ENCODE assay signal across 20 cellular contexts in the genomic region with DNA sequence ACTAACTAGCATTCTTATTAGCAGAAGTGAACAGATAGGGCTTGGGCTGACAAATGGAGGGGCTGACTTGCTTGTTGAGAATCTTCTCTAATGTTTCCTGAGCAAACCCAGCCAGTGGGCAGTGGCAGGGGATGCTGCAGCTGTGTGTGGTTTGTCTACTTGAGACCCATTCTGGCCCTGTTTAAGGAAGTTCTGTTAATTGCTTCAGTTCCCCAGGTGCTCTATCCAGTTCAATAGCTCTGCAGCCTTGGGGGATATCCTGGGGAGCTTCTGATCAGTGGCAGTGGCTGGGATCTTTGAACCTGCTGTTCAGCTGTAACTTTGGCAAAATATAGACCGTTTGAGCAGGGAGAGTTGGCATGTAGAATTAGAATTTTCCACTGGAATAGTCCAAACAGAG.
"Had no signal": no experiment of that assay in that cellular context is flagged by ENCODE, and none has a peak within 500 bp of the region (broad histone marks: within the 10 kb centered on the region; RNA-seq: fewer than 3 reads in every experiment).

No MANE protein-coding gene starts in this region.

- H2AFZ ChIP-seq: hepatocyte had no signal

- FAIRE-seq: kidney, pancreas had no signal

- ATAC-seq: esophagus mucosa; gastrocnemius medialis; heart left ventricle; natural killer cell treated with Interleukin-12 subunit alpha and Interleukin-12 subunit beta and Interleukin-15 and Interleukin-18, amount 100 ng/mL, for 72 hours; stimulated activated memory B cell treated with anti-CD40 and anti-IgM and Interleukin-4, amounts not matched to agents 10 μg/mL and 1 μg/mL and 100 μg/mL, for 72 hours; stimulated activated naive CD8-positive, alpha-beta T cell treated with anti-CD3 and anti-CD28 coated beads, Interleukin-15, Interleukin-2, amounts not matched to agents 100 U/mL and 50 U/mL, for 24 hours had no signal

- H3K79me2 ChIP-seq: hepatocyte had no signal

- DNase-seq: effector CD8-positive, alpha-beta T cell; gastrocnemius medialis; heart left ventricle; kidney; left lung; naive B cell; spleen; stimulated activated CD4-positive, alpha-beta T cell treated with anti-CD3 and anti-CD28 coated beads, Interleukin-4, amount 100 ng/mL, for 4 hours; stimulated activated naive CD8-positive, alpha-beta T cell treated with anti-CD3 and anti-CD28 coated beads, Interleukin-15, Interleukin-2, amounts not matched to agents 100 U/mL and 50 U/mL, for 24 hours; tibial artery had no signal

- H3K4me1 ChIP-seq: gastrocnemius medialis, left lung, pancreas, spleen, testis had no signal

- H3K4me2 ChIP-seq: hepatocyte had no signal

- H3K4me3 ChIP-seq: gastrocnemius medialis, heart left ventricle, hepatocyte, left lung, mucosa of descending colon, pancreas, skin epidermis, spleen, testis, tibial artery had no signal

- H3K36me3 ChIP-seq: gastrocnemius medialis, heart left ventricle, left lung, neutrophil, pancreas, spleen, tibial artery had no signal

- H3K27me3 ChIP-seq: gastrocnemius medialis, hepatocyte, left lung, pancreas, testis, tibial artery had no signal

- H3K27ac ChIP-seq: epithelial cell of prostate, gastrocnemius medialis, heart left ventricle, hepatocyte, left lung, neutrophil, pancreas, skin epidermis, spleen, testis, tibial artery had no signal

- H3K9me3 ChIP-seq: gastrocnemius medialis, left lung, mucosa of descending colon, neutrophil, pancreas, testis, tibial artery had no signal
